In genomic region chr10:22714524-22715289, GRCh38 we compare ENCODE assay signal across 1 cellular context.
TF ChIP-seq lines count a peak whose summit lies in the region.

Gene PIP4K2A, minus strand, starts transcription at chr10:22714578. Its CDS starts 252 bp downstream, at chr10:22714326.

TF ChIP-seq in GM12878, 131 proteins besides CTCF, POLR2A, EP300 and RAD21 (continued from another document and continues in another):
- no peak for TF ChIP-seq ZNF592 (IDR thresholded peaks at IDR 0.05)
- TF ChIP-seq, protein P1, sequence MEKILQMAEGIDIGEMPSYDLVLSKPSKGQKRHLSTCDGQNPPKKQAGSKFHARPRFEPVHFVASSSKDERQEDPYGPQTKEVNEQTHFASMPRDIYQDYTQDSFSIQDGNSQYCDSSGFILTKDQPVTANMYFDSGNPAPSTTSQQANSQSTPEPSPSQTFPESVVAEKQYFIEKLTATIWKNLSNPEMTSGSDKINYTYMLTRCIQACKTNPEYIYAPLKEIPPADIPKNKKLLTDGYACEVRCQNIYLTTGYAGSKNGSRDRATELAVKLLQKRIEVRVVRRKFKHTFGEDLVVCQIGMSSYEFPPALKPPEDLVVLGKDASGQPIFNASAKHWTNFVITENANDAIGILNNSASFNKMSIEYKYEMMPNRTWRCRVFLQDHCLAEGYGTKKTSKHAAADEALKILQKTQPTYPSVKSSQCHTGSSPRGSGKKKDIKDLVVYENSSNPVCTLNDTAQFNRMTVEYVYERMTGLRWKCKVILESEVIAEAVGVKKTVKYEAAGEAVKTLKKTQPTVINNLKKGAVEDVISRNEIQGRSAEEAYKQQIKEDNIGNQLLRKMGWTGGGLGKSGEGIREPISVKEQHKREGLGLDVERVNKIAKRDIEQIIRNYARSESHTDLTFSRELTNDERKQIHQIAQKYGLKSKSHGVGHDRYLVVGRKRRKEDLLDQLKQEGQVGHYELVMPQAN (conservative IDR thresholded peaks at IDR 0.05), result 0 out of 2 replicates have a peak, but pooled peaks have one; percentile 4
- TF ChIP-seq NFYA (IDR thresholded peaks at IDR 0.05; ENCODE audit: borderline replicate concordance, low read depth, low read length), result no peak
- peak; percentile 19; the same call in 1 of the 2 replicates for TF ChIP-seq CBX5 (IDR thresholded peaks at IDR 0.05; ENCODE audit: low read depth)
- TF ChIP-seq GATAD2B (conservative IDR thresholded peaks at IDR 0.05; ENCODE audit: low read depth), result 0 out of 2 replicates have a peak, but pooled peaks have one; percentile 22
- no peak for TF ChIP-seq IKZF2 (IDR thresholded peaks at IDR 0.05)
- TF ChIP-seq NRF1 (conservative IDR thresholded peaks at IDR 0.05; ENCODE audit: low read depth, low read length), result no peak
- no peak for TF ChIP-seq CBFB (IDR thresholded peaks at IDR 0.05; ENCODE audit: low read depth)
- no peak for TF ChIP-seq BCL3 (IDR thresholded peaks at IDR 0.05; ENCODE audit: borderline replicate concordance, insufficient read depth, low read depth, low read length, poor library complexity, severe bottlenecking)
- TF ChIP-seq JUND (IDR thresholded peaks at IDR 0.05; ENCODE audit: low read depth, low read length), result no peak
- TF ChIP-seq IKZF1 (conservative IDR thresholded peaks at IDR 0.05), result peak; percentile 72
- no peak; the same call in 1 of the 2 replicates for TF ChIP-seq SMC3 (IDR thresholded peaks at IDR 0.05; ENCODE audit: borderline replicate concordance, low read length)
- peak; percentile 56; the same call in 1 of the 2 replicates for TF ChIP-seq CREM (IDR thresholded peaks at IDR 0.05; ENCODE audit: low read depth)
- TF ChIP-seq, protein P2, sequence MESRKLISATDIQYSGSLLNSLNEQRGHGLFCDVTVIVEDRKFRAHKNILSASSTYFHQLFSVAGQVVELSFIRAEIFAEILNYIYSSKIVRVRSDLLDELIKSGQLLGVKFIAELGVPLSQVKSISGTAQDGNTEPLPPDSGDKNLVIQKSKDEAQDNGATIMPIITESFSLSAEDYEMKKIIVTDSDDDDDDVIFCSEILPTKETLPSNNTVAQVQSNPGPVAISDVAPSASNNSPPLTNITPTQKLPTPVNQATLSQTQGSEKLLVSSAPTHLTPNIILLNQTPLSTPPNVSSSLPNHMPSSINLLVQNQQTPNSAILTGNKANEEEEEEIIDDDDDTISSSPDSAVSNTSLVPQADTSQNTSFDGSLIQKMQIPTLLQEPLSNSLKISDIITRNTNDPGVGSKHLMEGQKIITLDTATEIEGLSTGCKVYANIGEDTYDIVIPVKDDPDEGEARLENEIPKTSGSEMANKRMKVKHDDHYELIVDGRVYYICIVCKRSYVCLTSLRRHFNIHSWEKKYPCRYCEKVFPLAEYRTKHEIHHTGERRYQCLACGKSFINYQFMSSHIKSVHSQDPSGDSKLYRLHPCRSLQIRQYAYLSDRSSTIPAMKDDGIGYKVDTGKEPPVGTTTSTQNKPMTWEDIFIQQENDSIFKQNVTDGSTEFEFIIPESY (IDR thresholded peaks at IDR 0.05), result no peak
- TF ChIP-seq RFX5 (IDR thresholded peaks at IDR 0.05; ENCODE audit: low read depth, low read length), result no peak
- TF ChIP-seq ZNF207 (IDR thresholded peaks at IDR 0.05; ENCODE audit: borderline replicate concordance), result 0 out of 2 replicates have a peak, but pooled peaks have one; percentile 56
- no peak for TF ChIP-seq ZNF384 (IDR thresholded peaks at IDR 0.05; ENCODE audit: borderline replicate concordance, low read depth, low read length)
- peak; percentile 77; the same call in 1 of the 2 replicates for TF ChIP-seq RB1 (IDR thresholded peaks at IDR 0.05; ENCODE audit: borderline replicate concordance)
- no peak for TF ChIP-seq ZNF622 (IDR thresholded peaks at IDR 0.05)
- TF ChIP-seq CBX3 (IDR thresholded peaks at IDR 0.05; ENCODE audit: borderline replicate concordance, low read depth), result no peak
- TF ChIP-seq EGR1 (IDR thresholded peaks at IDR 0.05; ENCODE audit: borderline replicate concordance in 1 of 2, low read depth in 2 of 2, low read length in 2 of 2), result peak; percentile 41 to 44; a peak in 2 of 3 replicates
- peak in 1 of 2 experiments; percentile 59; a peak in 2 of 4 replicates for TF ChIP-seq BHLHE40 (IDR thresholded peaks at IDR 0.05; ENCODE audit: borderline replicate concordance in 1 of 2, low read depth in 2 of 2, low read length in 1 of 2)
- peak; percentile 51; the same call in 1 of the 2 replicates for TF ChIP-seq LARP7 (IDR thresholded peaks at IDR 0.05)
- no peak for TF ChIP-seq USF2 (IDR thresholded peaks at IDR 0.05; ENCODE audit: borderline replicate concordance, low read depth, low read length)
- TF ChIP-seq BMI1 (IDR thresholded peaks at IDR 0.05; ENCODE audit: borderline replicate concordance), result no peak
- TF ChIP-seq RELB (IDR thresholded peaks at IDR 0.05; ENCODE audit: low read depth), result no peak
- TF ChIP-seq NR2C1 (IDR thresholded peaks at IDR 0.05), result no peak
- TF ChIP-seq, protein P3, sequence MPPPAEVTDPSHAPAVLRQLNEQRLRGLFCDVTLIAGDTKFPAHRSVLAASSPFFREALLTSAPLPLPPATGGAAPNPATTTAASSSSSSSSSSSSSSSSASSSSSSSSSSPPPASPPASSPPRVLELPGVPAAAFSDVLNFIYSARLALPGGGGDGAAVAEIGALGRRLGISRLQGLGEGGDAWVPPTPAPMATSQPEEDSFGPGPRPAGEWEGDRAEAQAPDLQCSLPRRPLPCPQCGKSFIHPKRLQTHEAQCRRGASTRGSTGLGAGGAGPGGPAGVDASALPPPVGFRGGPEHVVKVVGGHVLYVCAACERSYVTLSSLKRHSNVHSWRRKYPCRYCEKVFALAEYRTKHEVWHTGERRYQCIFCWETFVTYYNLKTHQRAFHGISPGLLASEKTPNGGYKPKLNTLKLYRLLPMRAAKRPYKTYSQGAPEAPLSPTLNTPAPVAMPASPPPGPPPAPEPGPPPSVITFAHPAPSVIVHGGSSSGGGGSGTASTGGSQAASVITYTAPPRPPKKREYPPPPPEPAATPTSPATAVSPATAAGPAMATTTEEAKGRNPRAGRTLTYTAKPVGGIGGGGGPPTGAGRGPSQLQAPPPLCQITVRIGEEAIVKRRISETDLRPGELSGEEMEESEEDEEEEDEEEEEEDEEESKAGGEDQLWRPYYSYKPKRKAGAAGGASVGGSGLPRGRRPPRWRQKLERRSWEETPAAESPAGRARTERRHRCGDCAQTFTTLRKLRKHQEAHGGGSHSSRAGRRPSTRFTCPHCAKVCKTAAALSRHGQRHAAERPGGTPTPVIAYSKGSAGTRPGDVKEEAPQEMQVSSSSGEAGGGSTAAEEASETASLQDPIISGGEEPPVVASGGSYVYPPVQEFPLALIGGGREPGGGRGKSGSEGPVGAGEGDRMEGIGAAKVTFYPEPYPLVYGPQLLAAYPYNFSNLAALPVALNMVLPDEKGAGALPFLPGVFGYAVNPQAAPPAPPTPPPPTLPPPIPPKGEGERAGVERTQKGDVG (CRISPR knock-in tag; IDR thresholded peaks at IDR 0.05), result no peak
- no peak for TF ChIP-seq STAT1 (conservative IDR thresholded peaks at IDR 0.05)
- TF ChIP-seq DPF2 (IDR thresholded peaks at IDR 0.05), result peak; percentile 46; the same call in 1 of the 2 replicates
- no peak for TF ChIP-seq RELA (IDR thresholded peaks at IDR 0.05; ENCODE audit: borderline replicate concordance, partially characterized antibody)
- no peak for TF ChIP-seq SIX5 (IDR thresholded peaks at IDR 0.05; ENCODE audit: low read depth, low read length, severe bottlenecking)
- TF ChIP-seq TCF7 (IDR thresholded peaks at IDR 0.05; ENCODE audit: borderline replicate concordance), result no peak
- peak; percentile 68; the same call in 1 of the 2 replicates for TF ChIP-seq TCF3 (IDR thresholded peaks at IDR 0.05; ENCODE audit: borderline replicate concordance, insufficient read depth, low read depth, low read length)
- TF ChIP-seq, protein P4, sequence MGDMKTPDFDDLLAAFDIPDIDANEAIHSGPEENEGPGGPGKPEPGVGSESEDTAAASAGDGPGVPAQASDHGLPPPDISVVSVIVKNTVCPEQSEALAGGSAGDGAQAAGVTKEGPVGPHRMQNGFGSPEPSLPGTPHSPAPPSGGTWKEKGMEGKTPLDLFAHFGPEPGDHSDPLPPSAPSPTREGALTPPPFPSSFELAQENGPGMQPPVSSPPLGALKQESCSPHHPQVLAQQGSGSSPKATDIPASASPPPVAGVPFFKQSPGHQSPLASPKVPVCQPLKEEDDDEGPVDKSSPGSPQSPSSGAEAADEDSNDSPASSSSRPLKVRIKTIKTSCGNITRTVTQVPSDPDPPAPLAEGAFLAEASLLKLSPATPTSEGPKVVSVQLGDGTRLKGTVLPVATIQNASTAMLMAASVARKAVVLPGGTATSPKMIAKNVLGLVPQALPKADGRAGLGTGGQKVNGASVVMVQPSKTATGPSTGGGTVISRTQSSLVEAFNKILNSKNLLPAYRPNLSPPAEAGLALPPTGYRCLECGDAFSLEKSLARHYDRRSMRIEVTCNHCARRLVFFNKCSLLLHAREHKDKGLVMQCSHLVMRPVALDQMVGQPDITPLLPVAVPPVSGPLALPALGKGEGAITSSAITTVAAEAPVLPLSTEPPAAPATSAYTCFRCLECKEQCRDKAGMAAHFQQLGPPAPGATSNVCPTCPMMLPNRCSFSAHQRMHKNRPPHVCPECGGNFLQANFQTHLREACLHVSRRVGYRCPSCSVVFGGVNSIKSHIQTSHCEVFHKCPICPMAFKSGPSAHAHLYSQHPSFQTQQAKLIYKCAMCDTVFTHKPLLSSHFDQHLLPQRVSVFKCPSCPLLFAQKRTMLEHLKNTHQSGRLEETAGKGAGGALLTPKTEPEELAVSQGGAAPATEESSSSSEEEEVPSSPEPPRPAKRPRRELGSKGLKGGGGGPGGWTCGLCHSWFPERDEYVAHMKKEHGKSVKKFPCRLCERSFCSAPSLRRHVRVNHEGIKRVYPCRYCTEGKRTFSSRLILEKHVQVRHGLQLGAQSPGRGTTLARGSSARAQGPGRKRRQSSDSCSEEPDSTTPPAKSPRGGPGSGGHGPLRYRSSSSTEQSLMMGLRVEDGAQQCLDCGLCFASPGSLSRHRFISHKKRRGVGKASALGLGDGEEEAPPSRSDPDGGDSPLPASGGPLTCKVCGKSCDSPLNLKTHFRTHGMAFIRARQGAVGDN (IDR thresholded peaks at IDR 0.05), result peak; percentile 64
- TF ChIP-seq CREB1 (IDR thresholded peaks at IDR 0.05; ENCODE audit: low read depth), result peak; percentile 75
- TF ChIP-seq ZBED1 (IDR thresholded peaks at IDR 0.05; ENCODE audit: borderline replicate concordance), result no peak
- no peak for TF ChIP-seq CHD1 (IDR thresholded peaks at IDR 0.05; ENCODE audit: low read depth, low read length)
- TF ChIP-seq SMAD1 (IDR thresholded peaks at IDR 0.05; ENCODE audit: low read depth, partially characterized antibody), result no peak
- TF ChIP-seq EED (IDR thresholded peaks at IDR 0.05; ENCODE audit: low read depth), result no peak
- TF ChIP-seq NBN (IDR thresholded peaks at IDR 0.05), result no peak
- peak; percentile 82; the same call in 1 of the 2 replicates for TF ChIP-seq TAF1 (IDR thresholded peaks at IDR 0.05; ENCODE audit: borderline replicate concordance, low read depth, low read length)
- TF ChIP-seq BACH1 (IDR thresholded peaks at IDR 0.05; ENCODE audit: borderline replicate concordance), result peak; percentile 62; the same call in 1 of the 2 replicates
- no peak for TF ChIP-seq BCL11A (IDR thresholded peaks at IDR 0.05; ENCODE audit: low read depth, low read length)
- TF ChIP-seq TCF12 (IDR thresholded peaks at IDR 0.05; ENCODE audit: low read depth, low read length), result no peak
